27 cellular contexts compared by ENCODE assay signal in genomic region chr10:3531670-3532069, GRCh38.
"Had no signal": no experiment of that assay in that cellular context is flagged by ENCODE, and none has a peak within 500 bp of the region (broad histone marks: within the 10 kb centered on the region; RNA-seq: fewer than 3 reads in every experiment).

No MANE protein-coding gene starts in this region.

- H3K4me3 ChIP-seq: ascending aorta, breast epithelium, coronary artery, dorsolateral prefrontal cortex, gastrocnemius medialis, heart left ventricle had no signal

- H3K4me1 ChIP-seq: breast epithelium had no signal

- H3K36me3 ChIP-seq: ascending aorta, breast epithelium, gastrocnemius medialis, heart left ventricle had no signal

- DNase-seq: activated CD4-positive, alpha-beta memory T cell treated with anti-CD3 and anti-CD28 coated beads, Interleukin-2, amount 10 ng/mL, durations not matched to agents 7 days and 5 days; activated CD4-positive, alpha-beta T cell treated with anti-CD3 and anti-CD28 coated beads for 1 hour; activated CD4-positive, alpha-beta T cell treated with anti-CD3 and anti-CD28 coated beads for 4 hours; activated CD4-positive, alpha-beta T cell treated with anti-CD3 and anti-CD28 coated beads, Interleukin-2, amount 10 ng/mL, durations not matched to agents 7 days and 5 days; activated CD4-positive, alpha-beta T cell treated with anti-CD3 and anti-CD28 coated beads, Interleukin-2, amount 50 U/mL, for 4 hours; activated CD8-positive, alpha-beta memory T cell treated with anti-CD3 and anti-CD28 coated beads, Interleukin-2, amount 50 U/mL, for 48 hours; activated gamma-delta T cell; activated naive CD4-positive, alpha-beta T cell; activated naive CD4-positive, alpha-beta T cell treated with anti-CD3 and anti-CD28 coated beads, Interleukin-2, amount 10 ng/mL, durations not matched to agents 7 days and 5 days; activated naive CD8-positive, alpha-beta T cell treated with anti-CD3 and anti-CD28 coated beads, Interleukin-2, amount 10 ng/mL, durations not matched to agents 7 days and 5 days; activated T-cell treated with anti-CD3 and anti-CD28 coated beads for 4 hours; activated T-cell treated with anti-CD3 and anti-CD28 coated beads, Interleukin-2, amount 50 U/mL, for 24 hours; activated T-cell treated with anti-CD3 and anti-CD28 coated beads, Interleukin-2, amount 50 U/mL, for 72 hours; dorsolateral prefrontal cortex; effector memory CD4-positive, alpha-beta T cell; endodermal cell; foreskin fibroblast; gastrocnemius medialis; glutamatergic neuron; heart left ventricle; T-helper 2 cell had no signal

- H3K27me3 ChIP-seq: ascending aorta, breast epithelium, dorsolateral prefrontal cortex, gastrocnemius medialis, heart left ventricle had no signal

- H3K27ac ChIP-seq: ascending aorta, breast epithelium, coronary artery, dorsolateral prefrontal cortex, gastrocnemius medialis, heart left ventricle, VCaP had no signal

- ATAC-seq: activated naive CD4-positive, alpha-beta T cell treated with anti-CD3 and anti-CD28 coated beads, Interleukin-2, amount 50 U/mL, for 72 hours; activated T-cell treated with anti-CD3 and anti-CD28 coated beads, Interleukin-2, amount 50 U/mL, for 72 hours; gastrocnemius medialis; heart left ventricle; WTC11 had no signal

- H3K9me3 ChIP-seq: breast epithelium, gastrocnemius medialis, heart left ventricle had no signal
